8 cellular contexts compared by ENCODE assay signal in the genomic region with DNA sequence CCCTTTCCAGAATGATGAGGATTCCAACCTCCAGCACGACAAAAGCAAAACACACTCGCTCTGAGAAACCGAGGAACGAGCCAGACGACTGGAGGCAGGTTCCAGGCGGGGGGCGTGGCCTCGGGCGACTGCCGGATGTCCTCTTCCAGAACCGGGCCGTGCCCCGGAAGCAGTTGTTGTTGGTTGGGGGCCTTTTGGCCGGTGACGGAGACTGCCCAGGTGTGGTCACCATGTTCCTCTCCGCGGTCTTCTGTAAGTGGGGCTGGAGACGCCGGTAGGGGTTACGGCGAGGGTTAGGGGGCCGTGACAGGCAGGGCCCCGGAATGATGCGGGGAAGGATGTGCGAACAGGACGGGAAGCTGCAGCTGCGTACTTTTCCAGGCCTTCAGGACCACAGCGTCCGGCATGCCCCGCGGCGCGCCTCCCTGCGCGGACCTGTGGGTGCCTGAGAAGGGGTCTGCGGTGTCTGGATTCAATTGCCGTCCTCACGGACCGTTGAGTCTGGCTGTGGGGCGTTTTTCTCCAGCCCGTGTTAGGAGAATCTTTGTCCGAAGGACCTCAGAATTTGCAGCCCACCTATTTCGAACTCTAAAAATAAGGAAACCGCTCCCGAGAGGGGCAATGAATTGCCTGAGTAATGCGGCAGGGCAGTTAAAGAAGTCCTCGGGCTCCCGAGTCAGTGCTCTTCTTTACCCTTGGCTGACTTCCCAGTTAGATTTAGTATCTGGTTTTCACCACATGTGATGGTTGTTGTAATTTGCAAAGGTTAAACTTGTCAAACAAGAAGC. TPM values are rescaled to one million over a fixed set of nuclear protein-coding genes. Genes with fewer than 3 reads are reported as not detected.
DNase-seq lines count a peak whose midpoint lies in the region; ATAC-seq and TF ChIP-seq lines count a peak whose summit lies in the region.

MRPL33 (plus strand) TSS at position 172 of the 788 bp plus-strand sequence; CDS start at position 231, 59 bp downstream.

- peak; percentile 97 for DNase-seq in AG20443 (ENCODE audit: low spot score)
- DNase-seq in NCI-H510A treated with DMSO at 0.1 percent for 48 hours (lab: John Stamatoyannopoulos, UW): peak; percentile 86
- DNase-seq in activated CD4-positive, alpha-beta T cell treated with anti-CD3 and anti-CD28 coated beads for 24 hours (ENCODE audit: low read depth in 2 of 2): peak; percentile 89 to 92
- DNase-seq in choroid plexus epithelial cell (ENCODE audit: low read depth): peak; percentile 91
- peak; percentile 72 for DNase-seq in kidney epithelial cell (ENCODE audit: low read depth)
- DNase-seq in stimulated activated CD4-positive, alpha-beta T cell treated with anti-CD3 and anti-CD28 coated beads, Interleukin-1b, Interleukin-23, amount 100 ng/mL, for 1 hour (ENCODE audit: low read depth in 2 of 2): peak; percentile 74 to 86

- peak; percentile 93 for TF ChIP-seq POLR2A in GM19099 (IDR thresholded peaks at IDR 0.05; ENCODE audit: extremely low read depth, insufficient read length, low read depth)

- no peaks in the 10 kb centered on the region for H3K36me3 ChIP-seq in kidney epithelial cell (ENCODE audit: control insufficient read depth, insufficient read depth, low read length)

- H3K27me3 ChIP-seq in kidney epithelial cell (ENCODE audit: control insufficient read depth, insufficient read depth, low read length): no peaks in the 10 kb centered on the region

- peak; percentile 99 for ATAC-seq in HG03432 (IDR thresholded peaks at IDR 0.05; ENCODE audit: unreplicated experiment)

- TF ChIP-seq CTCF in choroid plexus epithelial cell (conservative IDR thresholded peaks at IDR 0.05; ENCODE audit: low read depth, low read length) (no peak), kidney epithelial cell (IDR thresholded peaks at IDR 0.05; ENCODE audit: insufficient read depth, low read length, poor library complexity, severe bottlenecking) (no peak)

- peak within 1 kb of the TSS; percentile 99 for H3K4me3 ChIP-seq in choroid plexus epithelial cell (ENCODE audit: low read depth, low read length)
- peak within 1 kb of the TSS; percentile 80 for H3K4me3 ChIP-seq in kidney epithelial cell (ENCODE audit: low read depth, low read length)

RNA-seq across cellular contexts. Expression of gene MRPL33, which starts in this region (rescaled TPM):
- 121 and 139 TPM in 2 replicates for total RNA-seq in kidney epithelial cell

Comparison
In these comparisons a context has a peak if more than half of its experiments do, and no peak if none do; other contexts are left out.
1. Peak in every context shown above with its lines: DNase-seq, ATAC-seq and H3K4me3 ChIP-seq.